2 cellular contexts compared by ENCODE assay signal in the genomic region with DNA sequence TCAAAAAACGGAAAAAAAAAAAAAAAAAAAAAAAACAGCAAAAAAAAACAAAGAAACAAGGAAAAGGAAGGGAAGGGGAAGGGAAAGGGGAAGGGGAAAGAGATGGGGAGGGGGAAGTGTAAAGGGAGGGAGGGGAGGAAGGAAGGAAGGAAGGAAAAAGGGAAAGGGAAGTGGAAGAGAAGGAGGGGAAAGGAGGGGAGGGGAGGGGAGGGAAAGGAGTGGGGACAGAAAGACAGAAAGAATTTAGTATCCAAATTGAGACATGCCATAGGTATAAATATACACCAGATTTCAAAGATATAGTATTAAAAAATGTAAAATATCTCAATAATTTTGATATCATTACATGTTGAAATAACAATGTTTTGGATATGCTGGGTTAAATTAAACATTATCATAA.
TF ChIP-seq lines count a peak whose summit lies in the region.

No MANE protein-coding gene starts in this region.

TF ChIP-seq in HepG2, 621 proteins besides CTCF, POLR2A, EP300 and RAD21:
- peak; percentile 99 for TF ChIP-seq HNRNPK (IDR thresholded peaks at IDR 0.05; ENCODE audit: low read depth, low read length, poor library complexity, severe bottlenecking)
- TF ChIP-seq ZNF564 (CRISPR knock-in tag; IDR thresholded peaks at IDR 0.05): no peak
- peak; percentile 68; the same call in 1 of the 2 replicates for TF ChIP-seq PCBP1 (IDR thresholded peaks at IDR 0.05; ENCODE audit: borderline replicate concordance, low read depth, low read length)

TF ChIP-seq in HEK293T, 16 proteins besides CTCF, POLR2A, EP300 and RAD21:
- TF ChIP-seq SUZ12 (IDR thresholded peaks at IDR 0.05) (no peak), ZNF384 (IDR thresholded peaks at IDR 0.05) (peak; percentile 57; the same call in 1 of the 2 replicates)
